8 cellular contexts compared by ENCODE assay signal in the genomic region with DNA sequence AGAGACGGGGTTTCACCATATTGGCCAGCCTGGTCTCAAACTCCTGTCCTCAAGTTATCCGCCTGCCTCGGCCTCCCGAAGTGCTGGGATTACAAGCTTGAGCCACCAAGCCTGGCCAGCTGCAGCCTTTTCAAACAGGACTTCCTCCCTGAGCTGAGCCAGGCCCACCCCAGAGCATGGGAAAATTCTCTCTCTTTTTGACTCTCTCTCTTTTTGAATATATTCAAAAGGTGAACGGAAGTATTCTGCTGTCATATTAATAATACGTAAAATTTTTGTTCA. TPM values are rescaled to one million over a fixed set of nuclear protein-coding genes. Genes with fewer than 3 reads are reported as not detected.
DNase-seq lines count a peak whose midpoint lies in the region; ATAC-seq and TF ChIP-seq lines count a peak whose summit lies in the region.

No MANE protein-coding gene starts in this region.

- TF ChIP-seq EP300 in esophagus muscularis mucosa (IDR thresholded peaks at IDR 0.05): no peak

- H3K79me1 ChIP-seq in trophoblast cell (ENCODE audit: low read length): peaks cover 7% of the 10 kb centered on the region

- WGBS in esophagus muscularis mucosa: 4% methylated on average over 6 of the region's 6 CpGs
- no CpG with 5 or more reads among the region's 6 CpGs for WGBS in trophoblast cell (ENCODE audit: extremely low coverage, insufficient coverage, insufficient read length)

- no peak overlapping the region for H2AK5ac ChIP-seq in trophoblast cell (ENCODE audit: low read length)

- no peak overlapping the region for H3K18ac ChIP-seq in trophoblast cell (ENCODE audit: low read length)

- H3K27ac ChIP-seq in esophagus muscularis mucosa (replicated peaks in 1 of 4) (peak overlapping the region; percentile 87 to 96 (median 92)), trophoblast cell (ENCODE audit: low read depth, low read length) (no peak overlapping the region)

- H3K14ac ChIP-seq in trophoblast cell (ENCODE audit: low read length): no peak overlapping the region

- H3K36me3 ChIP-seq in esophagus muscularis mucosa (peaks cover 0 to 14% (median 4%) of the 10 kb centered on the region in 4 donors), trophoblast cell (ENCODE audit: control insufficient read depth in 1 of 2, insufficient read depth in 2 of 2, low read length in 2 of 2) (peaks cover 2 to 3% of the 10 kb centered on the region in 2 experiments)

- no peak for TF ChIP-seq POLR2A in esophagus muscularis mucosa (IDR thresholded peaks at IDR 0.05; ENCODE audit: low read depth)

- H3K79me2 ChIP-seq in trophoblast cell (ENCODE audit: control insufficient read depth, insufficient read depth, low read length, poor library complexity): peaks cover 10% of the 10 kb centered on the region

- intact Hi-C loops in esophagus muscularis mucosa (cut with DNase I): loop anchor here (5.0 kb wide), 3 partner anchors 45 to 90 kb away; a partner anchor contains a TSS

- no peak overlapping the region for H4K91ac ChIP-seq in trophoblast cell (ENCODE audit: low read depth, low read length)

- H3K9ac ChIP-seq in trophoblast cell (ENCODE audit: low read length): no peak overlapping the region

- H3K4me3 ChIP-seq in GM08714 (ENCODE audit: low read length) (peak overlapping the region; percentile 74; the same call in 1 of the 2 replicates), esophagus muscularis mucosa (peak overlapping the region; percentile 70 to 82 (median 75)), trophoblast cell (ENCODE audit: low read depth, low read length) (no peak overlapping the region)

- H3K9me3 ChIP-seq in esophagus muscularis mucosa (peaks cover 0 to 5% (median 2%) of the 10 kb centered on the region in 4 donors), trophoblast cell (ENCODE audit: insufficient read depth, low read depth, low read length) (no peaks in the 10 kb centered on the region)

- DNase-seq in SK-N-DZ (ENCODE audit: low spot score) (peak; percentile 24), esophagus muscularis mucosa (ENCODE audit: extremely low spot score) (no peak), trophoblast cell (no peak), NCI-H2107 treated with DMSO at 0.1 percent for 48 hours (lab: John Stamatoyannopoulos, UW; ENCODE audit: unreplicated experiment) (no peak), AG08395 (ENCODE audit: low spot score) (no peak), NCI-H2171 (lab: John Stamatoyannopoulos, UW) (no peak)

- H3K4me1 ChIP-seq in esophagus muscularis mucosa: peaks cover 14 to 43% (median 29%) of the 10 kb centered on the region in 4 donors
- H3K4me1 ChIP-seq in trophoblast cell (ENCODE audit: control insufficient read depth in 1 of 2, insufficient read depth in 2 of 2, low read length in 2 of 2): no peaks in the 10 kb centered on the region

- H2BK5ac ChIP-seq in trophoblast cell (ENCODE audit: low read depth, low read length, poor library complexity): no peak overlapping the region

- H3K4ac ChIP-seq in trophoblast cell (ENCODE audit: low read depth, low read length): no peak overlapping the region

- no peak overlapping the region for H3K23ac ChIP-seq in trophoblast cell (ENCODE audit: low read length)

- H2AFZ ChIP-seq in trophoblast cell (ENCODE audit: insufficient read depth, low read length, poor library complexity): no peak overlapping the region

- peak overlapping the region; percentile 76 for H4K8ac ChIP-seq in trophoblast cell (ENCODE audit: low read depth, low read length)

- ATAC-seq in HG03159 (IDR thresholded peaks at IDR 0.05; ENCODE audit: unreplicated experiment): no peak

- H2BK12ac ChIP-seq in trophoblast cell (ENCODE audit: low read length): no peak overlapping the region

- H2BK120ac ChIP-seq in trophoblast cell (ENCODE audit: insufficient read depth, low read length, poor library complexity): no peak overlapping the region

- H3K27me3 ChIP-seq in esophagus muscularis mucosa (no peaks in the 10 kb centered on the region), trophoblast cell (ENCODE audit: insufficient read depth, low read length) (no peaks in the 10 kb centered on the region)

- H3K4me2 ChIP-seq in trophoblast cell (ENCODE audit: low read length): peak overlapping the region; percentile 42

- no peak for TF ChIP-seq CTCF in esophagus muscularis mucosa (IDR thresholded peaks at IDR 0.05)

- peak overlapping the region; percentile 77 for H4K12ac ChIP-seq in trophoblast cell (ENCODE audit: low read depth, low read length)

RNA-seq across cellular contexts. Expression of a gene that starts 0.5 kb away (rescaled TPM):
- polyA plus RNA-seq in SK-N-DZ (2014; cell fraction: cytosol; rRNA removed): 13.3 and 14.3 TPM in 2 replicates
- polyA plus RNA-seq in SK-N-DZ (2014; cell fraction: nucleus; rRNA removed): 17.6 and 24.4 TPM in 2 replicates
- total RNA-seq in esophagus muscularis mucosa: 10 to 100 TPM; 18.5 to 24.1 (median 20.6) TPM
- polyA plus RNA-seq in trophoblast cell (2013): 12.6 and 13.6 TPM in 2 replicates

RNA-seq across cellular contexts. Expression of a gene that starts 43.6 kb away (rescaled TPM):
- polyA plus RNA-seq in SK-N-DZ (2014; cell fraction: cytosol; rRNA removed): 26.3 and 31.7 TPM in 2 replicates
- 21.3 and 27.7 TPM in 2 replicates for polyA plus RNA-seq in SK-N-DZ (2014; cell fraction: nucleus; rRNA removed)
- total RNA-seq in esophagus muscularis mucosa: 1 to 10 TPM; 5.1 to 7.1 (median 6.1) TPM
- polyA plus RNA-seq in trophoblast cell (2013): 15.2 and 15.4 TPM in 2 replicates
